Comparison of ENCODE assay signal across 20 cellular contexts in genomic region chr7:40105879-40106473, GRCh38. TPM values are rescaled to one million over a fixed set of nuclear protein-coding genes. Genes with fewer than 3 reads are reported as not detected.
"Had no signal": no experiment of that assay in that cellular context is flagged by ENCODE, and none has a peak within 500 bp of the region (broad histone marks: within the 10 kb centered on the region; RNA-seq: fewer than 3 reads in every experiment).

No MANE protein-coding gene starts in this region.

- ATAC-seq: activated T-helper 17 cell treated with anti-CD3 and anti-CD28 coated beads, Interleukin-2, amount 50 U/mL, for 72 hours; left cardiac atrium; natural killer cell; psoas muscle; sciatic nerve had no signal

- H3K4me1 Mint-ChIP-seq: activated CD4-positive, alpha-beta T cell treated with anti-CD3 and anti-CD28 coated beads, Interleukin-2, amount 10 ng/mL, durations not matched to agents 7 days and 5 days; activated T-helper 17 cell treated with anti-CD3 and anti-CD28 coated beads, Interleukin-2, amount 50 U/mL, for 72 hours; endodermal cell had no signal

- H3K4me1 ChIP-seq: adrenal gland, psoas muscle, suprapubic skin had no signal

- H3K27ac Mint-ChIP-seq: activated CD4-positive, alpha-beta T cell treated with anti-CD3 and anti-CD28 coated beads, Interleukin-2, amount 10 ng/mL, durations not matched to agents 7 days and 5 days; activated T-helper 17 cell treated with anti-CD3 and anti-CD28 coated beads, Interleukin-2, amount 50 U/mL, for 72 hours; endodermal cell; natural killer cell; type B pancreatic cell had no signal

- H3K9me3 Mint-ChIP-seq: activated CD4-positive, alpha-beta T cell treated with anti-CD3 and anti-CD28 coated beads, Interleukin-2, amount 10 ng/mL, durations not matched to agents 7 days and 5 days; activated T-helper 17 cell treated with anti-CD3 and anti-CD28 coated beads, Interleukin-2, amount 50 U/mL, for 72 hours; endodermal cell; natural killer cell; type B pancreatic cell had no signal

- H3K36me3 Mint-ChIP-seq: natural killer cell, type B pancreatic cell had no signal

- H3K27me3 ChIP-seq: adrenal gland, suprapubic skin had no signal

- DNase-seq: activated CD4-positive, alpha-beta T cell treated with anti-CD3 and anti-CD28 coated beads, Interleukin-2, amount 10 ng/mL, durations not matched to agents 7 days and 5 days; activated CD4-positive, CD25-positive, alpha-beta regulatory T cell; activated CD8-positive, alpha-beta memory T cell treated with anti-CD3 and anti-CD28 coated beads for 24 hours; activated naive CD4-positive, alpha-beta T cell treated with anti-CD3 and anti-CD28 coated beads, Interleukin-2, amount 50 U/mL, for 16 hours; activated T-cell treated with anti-CD3 and anti-CD28 coated beads for 4 hours; adrenal gland; central memory CD4-positive, alpha-beta T cell; endodermal cell; erythroblast; glutamatergic neuron; left cardiac atrium; mammary epithelial cell; natural killer cell; nucleus accumbens; psoas muscle; stimulated activated naive CD4-positive, alpha-beta T cell treated with Interleukin-2 at 50 U/mL for 16 hours had no signal

- H3K27me3 Mint-ChIP-seq: activated CD4-positive, alpha-beta T cell treated with anti-CD3 and anti-CD28 coated beads, Interleukin-2, amount 10 ng/mL, durations not matched to agents 7 days and 5 days; activated T-helper 17 cell treated with anti-CD3 and anti-CD28 coated beads, Interleukin-2, amount 50 U/mL, for 72 hours; type B pancreatic cell had no signal

- H3K9me3 ChIP-seq: adrenal gland, psoas muscle, suprapubic skin had no signal

- H3K4me3 ChIP-seq: adrenal gland, psoas muscle, suprapubic skin had no signal

- H3K4me3 Mint-ChIP-seq: activated CD4-positive, alpha-beta T cell treated with anti-CD3 and anti-CD28 coated beads, Interleukin-2, amount 10 ng/mL, durations not matched to agents 7 days and 5 days; activated T-helper 17 cell treated with anti-CD3 and anti-CD28 coated beads, Interleukin-2, amount 50 U/mL, for 72 hours; endodermal cell; natural killer cell; type B pancreatic cell had no signal

- H3K36me3 ChIP-seq: adrenal gland, suprapubic skin had no signal

- H3K27ac ChIP-seq: adrenal gland, psoas muscle, suprapubic skin had no signal

RNA-seq across cellular contexts. Expression of gene SUGCT, which starts 28.8 kb away (rescaled TPM):
- total RNA-seq: activated CD4-positive, alpha-beta T cell treated with anti-CD3 and anti-CD28 coated beads, Interleukin-2, amount 10 ng/mL, durations not matched to agents 7 days and 5 days had no signal
